In the genomic region with DNA sequence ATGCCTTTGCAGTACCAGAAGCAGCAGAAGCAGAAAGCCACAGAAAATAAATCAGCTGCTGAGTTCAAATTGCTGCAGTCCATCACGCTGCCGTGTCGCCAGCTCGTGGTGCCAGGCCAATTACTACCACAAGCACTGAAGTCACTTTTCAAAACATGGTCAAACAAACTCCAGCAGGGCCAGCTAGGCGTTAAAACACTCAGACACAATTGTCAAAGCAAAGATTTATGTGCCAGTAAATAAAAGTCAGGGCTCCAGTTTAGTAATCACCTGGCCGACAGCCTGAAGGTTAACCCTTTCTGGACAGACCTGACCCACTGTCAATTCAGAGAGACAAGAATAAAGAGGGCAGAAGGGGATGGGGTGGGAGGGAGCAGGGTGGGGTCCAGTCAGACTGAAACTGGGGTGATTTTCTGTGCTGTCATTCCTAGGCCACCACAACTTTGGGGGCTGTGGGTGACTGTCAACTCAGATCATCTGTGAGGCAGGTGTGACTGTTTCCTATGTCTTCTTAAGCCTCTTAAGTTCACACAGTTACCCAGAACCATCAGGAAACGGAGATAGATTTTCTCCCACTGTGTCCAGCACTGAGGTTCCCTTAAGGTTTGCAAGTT, we compare ENCODE assay signal across 8 cellular contexts.
DNase-seq lines count a peak whose midpoint lies in the region; ATAC-seq, FAIRE-seq and TF ChIP-seq lines count a peak whose summit lies in the region.

No MANE protein-coding gene starts in this region.

- TF ChIP-seq CTCF in OCI-LY3 (IDR thresholded peaks at IDR 0.05; ENCODE audit: low read depth, low read length), result no peak

- H3K9me3 ChIP-seq in OCI-LY3 (ENCODE audit: insufficient read depth, low read length) (no peaks in the 10 kb centered on the region), mucosa of rectum (ENCODE audit: control insufficient read depth in 2 of 2, low read length in 2 of 2) (no peaks in the 10 kb centered on the region)

- H3K27me3 ChIP-seq in OCI-LY3 (ENCODE audit: low read depth, low read length), result peaks cover 36% of the 10 kb centered on the region
- no peaks in the 10 kb centered on the region for H3K27me3 ChIP-seq in mucosa of rectum (ENCODE audit: control insufficient read depth in 2 of 2, insufficient read depth in 2 of 2, low read length in 2 of 2)

- H3K4me1 ChIP-seq in OCI-LY3 (ENCODE audit: low read length) (peaks cover 32% of the 10 kb centered on the region), mucosa of rectum (ENCODE audit: control insufficient read depth in 2 of 2, insufficient read depth in 2 of 2, low read length in 2 of 2) (peaks cover 23 to 31% of the 10 kb centered on the region in 2 donors)

- H4K20me1 ChIP-seq in OCI-LY3 (ENCODE audit: insufficient read depth, low read length), result no peaks in the 10 kb centered on the region

- no peak for FAIRE-seq in RCC 7860 (lab: Jason Lieb, UNC)

- DNase-seq in stimulated activated CD4-positive, alpha-beta T cell treated with anti-CD3 and anti-CD28 coated beads, Interleukin-15, amount 100 ng/mL, for 48 hours (ENCODE audit: low read depth in 2 of 2), result peak; percentile 51 to 58
- DNase-seq in stimulated activated CD4-positive, alpha-beta T cell treated with anti-CD3 and anti-CD28 coated beads, Interleukin-4, amount 100 ng/mL, for 1 hour, result no peak
- DNase-seq in RCC 7860 (ENCODE audit: low spot score), result no peak
- no peak for DNase-seq in NCI-H226
- no peak for DNase-seq in amniotic stem cell (lab: John Stamatoyannopoulos, UW)

- peak; percentile 45 for ATAC-seq in HG03066 (IDR thresholded peaks at IDR 0.05; ENCODE audit: low read depth, unreplicated experiment)

- H3K27ac ChIP-seq in OCI-LY3 (ENCODE audit: low read length) (peak overlapping the region; percentile 53), mucosa of rectum (ENCODE audit: low read depth in 2 of 2, low read length in 2 of 2) (peak overlapping the region; percentile 32 to 33)

- H3K36me3 ChIP-seq in OCI-LY3 (replicated peaks; ENCODE audit: low read depth, low read length), result no peaks in the 10 kb centered on the region
- no peaks in the 10 kb centered on the region for H3K36me3 ChIP-seq in mucosa of rectum (ENCODE audit: control insufficient read depth in 2 of 2, insufficient read depth in 2 of 2, low read length in 2 of 2)

- peak overlapping the region; percentile 2; the same call in 1 of the 2 replicates for H3K4me3 ChIP-seq in OCI-LY3 (ENCODE audit: low read length)
- H3K4me3 ChIP-seq in mucosa of rectum (ENCODE audit: low read length in 2 of 2), result no peak overlapping the region

- H3K4me2 ChIP-seq in OCI-LY3 (ENCODE audit: low read length), result peak overlapping the region; percentile 41

- H3K9ac ChIP-seq in OCI-LY3 (ENCODE audit: low read length), result peak overlapping the region; percentile 13; the same call in 1 of the 2 replicates
- H3K9ac ChIP-seq in mucosa of rectum (ENCODE audit: low read depth in 1 of 2, low read length in 2 of 2), result no peak overlapping the region

- H3K79me2 ChIP-seq in OCI-LY3 (ENCODE audit: low read length), result no peaks in the 10 kb centered on the region

- no peak overlapping the region for H2AFZ ChIP-seq in OCI-LY3 (ENCODE audit: low read depth, low read length)

Comparison
In these comparisons a context has a peak if more than half of its experiments do, and no peak if none do; other contexts are left out.
1. DNase-seq: peak in stimulated activated CD4-positive, alpha-beta T cell treated with anti-CD3 and anti-CD28 coated beads, Interleukin-15, amount 100 ng/mL, for 48 hours (2 of 2); none in stimulated activated CD4-positive, alpha-beta T cell treated with anti-CD3 and anti-CD28 coated beads, Interleukin-4, amount 100 ng/mL, for 1 hour (single experiment), RCC 7860 (single experiment), NCI-H226 (single experiment) and amniotic stem cell (single experiment).